In genomic region chr1:151144474-151145157, GRCh38 we compare ENCODE assay signal across 13 cellular contexts. TPM values are rescaled to one million over a fixed set of nuclear protein-coding genes. Genes with fewer than 3 reads are reported as not detected.
A peak's percentile ranks its signal among the peaks of the same experiment; 100 is the strongest.
DNase-seq lines count a peak whose midpoint lies in the region; ATAC-seq and TF ChIP-seq lines count a peak whose summit lies in the region.
"Had no signal": no experiment of that assay in that cellular context is flagged by ENCODE, and none has a peak within 500 bp of the region (broad histone marks: within the 10 kb centered on the region; RNA-seq: fewer than 3 reads in every experiment).

No MANE protein-coding gene starts in this region.

- no peak for DNase-seq in CD8-positive, alpha-beta T cell
- DNase-seq in SJCRH30 (no peak), left ventricle myocardium superior (no peak), NCI-H1694 (lab: John Stamatoyannopoulos, UW) (no peak), DMS153 treated with DMSO at 0.1 percent for 48 hours (lab: John Stamatoyannopoulos, UW; ENCODE audit: unreplicated experiment) (no peak), NCI-H1436 (lab: John Stamatoyannopoulos, UW) (no peak)
- DNase-seq in activated effector memory CD4-positive, alpha-beta T cell treated with anti-CD3 and anti-CD28 coated beads, Interleukin-2, amount 50 U/mL, for 16 hours, result no peak
- DNase-seq: Caco-2; foreskin keratinocyte; stimulated activated naive CD4-positive, alpha-beta T cell treated with Interleukin-2 at 50 U/mL for 16 hours had no signal

- H3K9ac ChIP-seq in parathyroid adenoma, result no peak overlapping the region

- no peaks in the 10 kb centered on the region for H3K27me3 ChIP-seq in CD8-positive, alpha-beta T cell (ENCODE audit: insufficient read depth, low read length)
- H3K27me3 ChIP-seq in SJCRH30 (no peaks in the 10 kb centered on the region), parathyroid adenoma (ENCODE audit: control insufficient read depth, insufficient read depth, low read length) (no peaks in the 10 kb centered on the region)

- peak overlapping the region; percentile 16 for H3K4me3 Mint-ChIP-seq in CD8-positive, alpha-beta T cell
- H3K4me3 Mint-ChIP-seq: T-helper 2 cell treated with Interferon-gamma antibody and Interleukin-4, amounts not matched to agents 5 μg/mL and 100 μg/mL, for 36 hours had no signal

- no peaks in the 10 kb centered on the region for H3K36me3 ChIP-seq in CD8-positive, alpha-beta T cell (ENCODE audit: insufficient read depth, low read length)
- H3K36me3 ChIP-seq in SJCRH30 (no peaks in the 10 kb centered on the region), parathyroid adenoma (ENCODE audit: control insufficient read depth, insufficient read depth, low read length) (no peaks in the 10 kb centered on the region)

- intact Hi-C loops in CD8-positive, alpha-beta T cell (cut with DNase I, micrococcal nuclease), result no loop called here
- intact Hi-C loops in left ventricle myocardium superior (cut with micrococcal nuclease), result no loop called here

- peaks cover 17% of the 10 kb centered on the region for H3K4me1 Mint-ChIP-seq in CD8-positive, alpha-beta T cell (ENCODE audit: low read depth)

- H3K4me2 ChIP-seq in parathyroid adenoma (ENCODE audit: low read length), result no peak overlapping the region

- H2AFZ ChIP-seq in parathyroid adenoma, result no peak overlapping the region

- no peaks in the 10 kb centered on the region for H3K9me3 Mint-ChIP-seq in CD8-positive, alpha-beta T cell
- H3K9me3 Mint-ChIP-seq: activated naive CD4-positive, alpha-beta T cell treated with anti-CD3 and anti-CD28 coated beads, Interleukin-2, amount 50 U/mL, for 24 hours; T-helper 2 cell treated with Interferon-gamma antibody and Interleukin-4, amounts not matched to agents 5 μg/mL and 100 μg/mL, for 36 hours had no signal

- no peak for TF ChIP-seq CTCF in CD8-positive, alpha-beta T cell (IDR thresholded peaks at IDR 0.05)
- no peak for TF ChIP-seq CTCF in parathyroid adenoma (IDR thresholded peaks at IDR 0.05)

- CTCF ChIA-PET in CD8-positive, alpha-beta T cell (lab: Charles Lee), result interaction anchor here (3.5 kb wide), 1 partner anchor 45 kb away, joined by 9 read pairs; no protein-coding TSS in a partner anchor

- peaks cover 2% of the 10 kb centered on the region for H3K36me3 Mint-ChIP-seq in CD8-positive, alpha-beta T cell
- H3K36me3 Mint-ChIP-seq: activated naive CD4-positive, alpha-beta T cell treated with anti-CD3 and anti-CD28 coated beads, Interleukin-2, amount 50 U/mL, for 24 hours had no signal

- H3K27ac Mint-ChIP-seq in CD8-positive, alpha-beta T cell, result no peak overlapping the region
- H3K27ac Mint-ChIP-seq: activated naive CD4-positive, alpha-beta T cell treated with anti-CD3 and anti-CD28 coated beads, Interleukin-2, amount 50 U/mL, for 24 hours; T-helper 2 cell treated with Interferon-gamma antibody and Interleukin-4, amounts not matched to agents 5 μg/mL and 100 μg/mL, for 36 hours had no signal

- ATAC-seq in CD8-positive, alpha-beta T cell, result no peak
- ATAC-seq in left ventricle myocardium superior, result peak; percentile 0
- ATAC-seq: foreskin keratinocyte had no signal

- no peaks in the 10 kb centered on the region for H3K27me3 Mint-ChIP-seq in CD8-positive, alpha-beta T cell (ENCODE audit: low read depth)
- H3K27me3 Mint-ChIP-seq: activated naive CD4-positive, alpha-beta T cell treated with anti-CD3 and anti-CD28 coated beads, Interleukin-2, amount 50 U/mL, for 24 hours had no signal

- H3K4me3 ChIP-seq in CD8-positive, alpha-beta T cell (ENCODE audit: low read depth, low read length), result no peak overlapping the region
- H3K4me3 ChIP-seq in SJCRH30, result peak overlapping the region; percentile 65
- peak overlapping the region; percentile 61 for H3K4me3 ChIP-seq in parathyroid adenoma (ENCODE audit: low read depth, low read length)

- H3K9me3 ChIP-seq in CD8-positive, alpha-beta T cell (ENCODE audit: low read length), result no peaks in the 10 kb centered on the region
- H3K9me3 ChIP-seq in SJCRH30 (replicated peaks) (no peaks in the 10 kb centered on the region), parathyroid adenoma (ENCODE audit: control insufficient read depth, low read length) (no peaks in the 10 kb centered on the region)
- H3K9me3 ChIP-seq: Caco-2 had no signal

- no peak overlapping the region for H3K27ac ChIP-seq in CD8-positive, alpha-beta T cell (ENCODE audit: low read depth, low read length)
- H3K27ac ChIP-seq in SJCRH30 (no peak overlapping the region), parathyroid adenoma (no peak overlapping the region)
- H3K27ac ChIP-seq: foreskin keratinocyte had no signal

- H3K79me2 ChIP-seq in parathyroid adenoma, result no peaks in the 10 kb centered on the region

- POLR2A ChIA-PET in CD8-positive, alpha-beta T cell (lab: Charles Lee), result interaction anchor here (0.5 to 1.5 kb wide), 3 partner anchors 13 to 619 kb away, joined by 3 to 7 read pairs (median 5); no protein-coding TSS in a partner anchor

- peaks cover 5% of the 10 kb centered on the region for H3K4me1 ChIP-seq in CD8-positive, alpha-beta T cell (ENCODE audit: insufficient read depth, low read length)
- peaks cover 30% of the 10 kb centered on the region for H3K4me1 ChIP-seq in SJCRH30
- H3K4me1 ChIP-seq in parathyroid adenoma, result no peaks in the 10 kb centered on the region
- H3K4me1 ChIP-seq: foreskin keratinocyte had no signal

RNA-seq across cellular contexts. Expression of gene SEMA6C, which starts 1.8 kb away (rescaled TPM):
- 1 to 10 TPM; 2.0 to 3.0 TPM for total RNA-seq in CD8-positive, alpha-beta T cell
- 11.2 and 12.5 TPM in 2 replicates for total RNA-seq in SJCRH30 (2014; rRNA removed; shearing (Covaris generic))
- total RNA-seq in left ventricle myocardium superior, result 55.1 TPM

RNA-seq across cellular contexts. Expression of gene TNFAIP8L2, which starts 11.8 kb away (rescaled TPM):
- total RNA-seq in CD8-positive, alpha-beta T cell, result under 1 TPM; 0.62 to 0.86 TPM
- total RNA-seq in SJCRH30 (2014; rRNA removed; shearing (Covaris generic)), result not detected in 2 replicates
- total RNA-seq in left ventricle myocardium superior, result 1.4 TPM
- total RNA-seq: Caco-2, foreskin keratinocyte had no signal

RNA-seq across cellular contexts. Expression of gene LYSMD1, which starts 21.1 kb away (rescaled TPM):
- under 1 TPM; 0.49 to 0.94 TPM for total RNA-seq in CD8-positive, alpha-beta T cell
- total RNA-seq in SJCRH30 (2014; rRNA removed; shearing (Covaris generic)), result 13.4 and 15.8 TPM in 2 replicates
- total RNA-seq in left ventricle myocardium superior, result 13.0 TPM

RNA-seq across cellular contexts. Expression of gene SCNM1, which starts 21.3 kb away (rescaled TPM):
- 10 to 100 TPM; 35.0 to 40.4 TPM for total RNA-seq in CD8-positive, alpha-beta T cell
- total RNA-seq in SJCRH30 (2014; rRNA removed; shearing (Covaris generic)), result 48.9 and 57.8 TPM in 2 replicates
- total RNA-seq in left ventricle myocardium superior, result 19.1 TPM

RNA-seq across cellular contexts. Expression of gene TMOD4, which starts 31.2 kb away (rescaled TPM):
- total RNA-seq in CD8-positive, alpha-beta T cell, result 1 to 10 TPM in 1 of 2 experiments, under 1 TPM in 1; 0.98 to 1.7 TPM
- not detected in 2 replicates for total RNA-seq in SJCRH30 (2014; rRNA removed; shearing (Covaris generic))
- total RNA-seq in left ventricle myocardium superior, result 0.62 TPM
